28 cellular contexts compared by ENCODE assay signal in the genomic region with DNA sequence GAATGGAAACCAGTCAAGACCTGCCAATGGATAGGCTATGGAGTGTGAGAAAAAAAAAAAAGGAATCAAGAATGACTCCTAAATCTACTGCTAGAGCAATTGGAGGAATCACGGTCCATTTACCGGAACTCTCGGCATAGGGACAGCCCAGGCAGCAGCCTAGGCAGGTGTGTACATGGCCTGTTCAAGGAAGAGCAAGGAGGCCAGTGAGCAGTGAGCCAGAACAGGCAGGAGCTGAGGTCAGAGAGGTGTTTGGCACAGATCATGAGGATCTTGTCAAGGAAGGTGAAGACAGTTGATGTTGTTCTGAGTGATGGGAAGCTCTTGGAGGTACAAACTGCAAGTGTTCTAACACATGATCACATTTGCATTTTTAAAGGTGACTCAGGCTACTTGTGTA. TPM values are rescaled to one million over a fixed set of nuclear protein-coding genes. Genes with fewer than 3 reads are reported as not detected.
"Had no signal": no experiment of that assay in that cellular context is flagged by ENCODE, and none has a peak within 500 bp of the region (broad histone marks: within the 10 kb centered on the region; RNA-seq: fewer than 3 reads in every experiment).

No MANE protein-coding gene starts in this region.

- ATAC-seq: activated T-cell treated with anti-CD3 and anti-CD28 coated beads, Interleukin-2, amount 50 U/mL, for 4 hours; activated T-helper 17 cell treated with anti-CD3 and anti-CD28 coated beads, Interleukin-2, amount 50 U/mL, for 72 hours; body of pancreas; effector memory CD8-positive, alpha-beta T cell; heart left ventricle; WTC11 had no signal

- DNase-seq: activated CD4-positive, alpha-beta memory T cell treated with anti-CD3 and anti-CD28 coated beads, Interleukin-2, amount 10 ng/mL, durations not matched to agents 7 days and 5 days; activated CD4-positive, alpha-beta T cell treated with anti-CD3 and anti-CD28 coated beads for 1 hour; activated CD4-positive, alpha-beta T cell treated with anti-CD3 and anti-CD28 coated beads for 4 hours; activated CD4-positive, alpha-beta T cell treated with anti-CD3 and anti-CD28 coated beads, Interleukin-2, amount 10 ng/mL, durations not matched to agents 7 days and 5 days; activated CD4-positive, alpha-beta T cell treated with anti-CD3 and anti-CD28 coated beads, Interleukin-2, amount 50 U/mL, for 4 hours; activated CD8-positive, alpha-beta memory T cell treated with anti-CD3 and anti-CD28 coated beads, Interleukin-2, amount 50 U/mL, for 48 hours; activated effector memory CD4-positive, alpha-beta T cell treated with Interleukin-2 at 50 U/mL for 16 hours; activated gamma-delta T cell treated with Interleukin-2 at 50 U/mL for 16 hours; activated naive CD4-positive, alpha-beta T cell treated with anti-CD3 and anti-CD28 coated beads, Interleukin-2, amount 50 U/mL, for 16 hours; activated naive CD4-positive, alpha-beta T cell treated with Interleukin-2 at 50 U/mL for 16 hours; activated T-cell treated with anti-CD3 and anti-CD28 coated beads, Interleukin-2, amount 50 U/mL, for 4 hours; amniotic stem cell; aorta; body of pancreas; caudate nucleus; cortex of kidney; dermis blood vessel endothelial cell; effector CD4-positive, alpha-beta T cell; effector memory CD8-positive, alpha-beta T cell; foreskin fibroblast; glutamatergic neuron; heart left ventricle; hypothalamus; T-helper 2 cell had no signal

- FAIRE-seq: colon, frontal cortex had no signal

RNA-seq across cellular contexts. Expression of gene SERTAD4, which starts 55.5 kb away (rescaled TPM):
- total RNA-seq: activated CD4-positive, alpha-beta memory T cell treated with anti-CD3 and anti-CD28 coated beads, Interleukin-2, amount 10 ng/mL, durations not matched to agents 7 days and 5 days; activated CD4-positive, alpha-beta T cell treated with anti-CD3 and anti-CD28 coated beads, Interleukin-2, amount 10 ng/mL, durations not matched to agents 7 days and 5 days; activated T-cell treated with anti-CD3 and anti-CD28 coated beads, Interleukin-2, amount 50 U/mL, for 4 hours; activated T-helper 17 cell treated with anti-CD3 and anti-CD28 coated beads, Interleukin-2, amount 50 U/mL, for 72 hours had no signal
